In genomic region chr1:41025979-41026819, GRCh38 we compare ENCODE assay signal across 17 cellular contexts.
"Had no signal": no experiment of that assay in that cellular context is flagged by ENCODE, and none has a peak within 500 bp of the region (broad histone marks: within the 10 kb centered on the region; RNA-seq: fewer than 3 reads in every experiment).

No MANE protein-coding gene starts in this region.

- H3K27me3 Mint-ChIP-seq: T-cell had no signal

- H3K9me3 ChIP-seq: gastrocnemius medialis, lower lobe of right lung, ovary, tibial artery, uterus had no signal

- H3K4me1 ChIP-seq: gastrocnemius medialis had no signal

- ATAC-seq: gastrocnemius medialis, left colon, lower lobe of right lung, T-cell had no signal

- H3K4me3 ChIP-seq: cardiac muscle cell, dorsolateral prefrontal cortex, gastrocnemius medialis, lower lobe of right lung, ovary, tibial artery, uterus had no signal

- H3K4me1 Mint-ChIP-seq: endodermal cell, mesothelial cell of epicardium had no signal

- H3K27me3 ChIP-seq: cardiac muscle cell, dorsolateral prefrontal cortex, gastrocnemius medialis, ovary, tibial artery, uterus had no signal

- H3K9me3 Mint-ChIP-seq: activated naive CD4-positive, alpha-beta T cell treated with anti-CD3 and anti-CD28 coated beads for 36 hours; endodermal cell; mesothelial cell of epicardium; T-cell had no signal

- H3K27ac Mint-ChIP-seq: activated naive CD4-positive, alpha-beta T cell treated with anti-CD3 and anti-CD28 coated beads for 36 hours; endodermal cell; mesothelial cell of epicardium; T-cell had no signal

- H3K4me3 Mint-ChIP-seq: activated naive CD4-positive, alpha-beta T cell treated with anti-CD3 and anti-CD28 coated beads for 36 hours; endodermal cell; mesothelial cell of epicardium; T-cell had no signal

- DNase-seq: activated CD4-positive, alpha-beta T cell treated with anti-CD3 and anti-CD28 coated beads, Interleukin-2, amount 50 U/mL, for 48 hours; activated CD4-positive, CD25-positive, alpha-beta regulatory T cell treated with anti-CD3 and anti-CD28 coated beads, Interleukin-2, amount 50 U/mL, for 72 hours; activated naive CD4-positive, alpha-beta T cell treated with anti-CD3 and anti-CD28 coated beads for 36 hours; dorsolateral prefrontal cortex; endodermal cell; erythroblast; gastrocnemius medialis; left colon; lower lobe of right lung; ovary; stimulated activated CD4-positive, alpha-beta T cell treated with anti-CD3 and anti-CD28 coated beads, Interleukin-1b, Interleukin-23, amount 100 ng/mL, for 48 hours; T-cell; T1000; uterus had no signal

- H3K36me3 ChIP-seq: ovary, uterus had no signal

- H3K27ac ChIP-seq: dorsolateral prefrontal cortex, gastrocnemius medialis, lower lobe of right lung, ovary, tibial artery had no signal
